ENCODE assay signal across 17 cellular contexts in genomic region chr21:41393876-41394465, GRCh38. TPM values are rescaled to one million over a fixed set of nuclear protein-coding genes. Genes with fewer than 3 reads are reported as not detected.
DNase-seq lines count a peak whose midpoint lies in the region; ATAC-seq, FAIRE-seq and TF ChIP-seq lines count a peak whose summit lies in the region.
"Had no signal": no experiment of that assay in that cellular context is flagged by ENCODE, and none has a peak within 500 bp of the region (broad histone marks: within the 10 kb centered on the region; RNA-seq: fewer than 3 reads in every experiment).

No MANE protein-coding gene starts in this region.

- no peaks in the 10 kb centered on the region for H3K9me3 Mint-ChIP-seq in activated naive CD8-positive, alpha-beta T cell (ENCODE audit: low read depth)
- H3K9me3 Mint-ChIP-seq in activated naive CD8-positive, alpha-beta T cell treated with anti-CD3 and anti-CD28 coated beads for 36 hours, result no peaks in the 10 kb centered on the region
- peaks cover 6% of the 10 kb centered on the region for H3K9me3 Mint-ChIP-seq in astrocyte (ENCODE audit: unreplicated experiment)
- H3K9me3 Mint-ChIP-seq in naive thymus-derived CD4-positive, alpha-beta T cell, result no peaks in the 10 kb centered on the region
- H3K9me3 Mint-ChIP-seq: CD4-positive, alpha-beta T cell had no signal

- H3K4me3 Mint-ChIP-seq in activated naive CD8-positive, alpha-beta T cell, result no peak overlapping the region
- H3K4me3 Mint-ChIP-seq in activated naive CD8-positive, alpha-beta T cell treated with anti-CD3 and anti-CD28 coated beads for 36 hours, result no peak overlapping the region
- H3K4me3 Mint-ChIP-seq in astrocyte (ENCODE audit: unreplicated experiment), result peak overlapping the region; percentile 27
- no peak overlapping the region for H3K4me3 Mint-ChIP-seq in naive thymus-derived CD4-positive, alpha-beta T cell
- H3K4me3 Mint-ChIP-seq: CD4-positive, alpha-beta T cell had no signal

- DNase-seq in activated naive CD8-positive, alpha-beta T cell treated with anti-CD3 and anti-CD28 coated beads for 36 hours, result no peak
- DNase-seq in astrocyte (ENCODE audit: low read depth), result no peak
- DNase-seq in naive thymus-derived CD4-positive, alpha-beta T cell, result no peak
- DNase-seq in vagina (ENCODE audit: extremely low spot score in 2 of 2), result peak; percentile 71 to 77
- no peak for DNase-seq in CD1c-positive myeloid dendritic cell (ENCODE audit: extremely low spot score)
- DNase-seq in DMS79 treated with DMSO at 0.1 percent for 48 hours (lab: John Stamatoyannopoulos, UW), result no peak
- DNase-seq: ACHN; CD4-positive, alpha-beta T cell; EL; GM23248; NCI-H1105; NCI-H2081; Peyer's patch had no signal

- H3K9me3 ChIP-seq in astrocyte (ENCODE audit: insufficient read depth, low read depth, low read length) (peaks cover 7% of the 10 kb centered on the region), vagina (no peaks in the 10 kb centered on the region)
- no peaks in the 10 kb centered on the region for H3K9me3 ChIP-seq in naive thymus-derived CD4-positive, alpha-beta T cell (ENCODE audit: control insufficient read depth in 2 of 3, low read length in 3 of 3)
- H3K9me3 ChIP-seq: Peyer's patch, SJSA1 had no signal

- no peaks in the 10 kb centered on the region for H3K4me1 Mint-ChIP-seq in activated naive CD8-positive, alpha-beta T cell (ENCODE audit: low read depth)
- H3K4me1 Mint-ChIP-seq in activated naive CD8-positive, alpha-beta T cell treated with anti-CD3 and anti-CD28 coated beads for 36 hours, result no peaks in the 10 kb centered on the region
- peaks cover 5% of the 10 kb centered on the region for H3K4me1 Mint-ChIP-seq in astrocyte (ENCODE audit: low read depth, unreplicated experiment)
- H3K4me1 Mint-ChIP-seq in naive thymus-derived CD4-positive, alpha-beta T cell, result peaks cover 0 to 10% (median 0%) of the 10 kb centered on the region in 7 donors

- POLR2A ChIA-PET in naive thymus-derived CD4-positive, alpha-beta T cell (lab: Charles Lee), result no interaction called here

- peak overlapping the region; percentile 37 for H3K27ac Mint-ChIP-seq in activated naive CD8-positive, alpha-beta T cell
- H3K27ac Mint-ChIP-seq in activated naive CD8-positive, alpha-beta T cell treated with anti-CD3 and anti-CD28 coated beads for 36 hours, result no peak overlapping the region
- no peak overlapping the region for H3K27ac Mint-ChIP-seq in astrocyte (ENCODE audit: unreplicated experiment)
- peak overlapping the region in 6 of 9 donors; percentile 3 to 67 (median 40) for H3K27ac Mint-ChIP-seq in naive thymus-derived CD4-positive, alpha-beta T cell
- H3K27ac Mint-ChIP-seq: CD4-positive, alpha-beta T cell had no signal

- TF ChIP-seq POLR2A in vagina (IDR thresholded peaks at IDR 0.05), result no peak

- no peak for TF ChIP-seq CTCF in astrocyte (IDR thresholded peaks at IDR 0.05; ENCODE audit: insufficient read depth, low read depth, low read length)
- no peak for TF ChIP-seq CTCF in vagina (IDR thresholded peaks at IDR 0.05)

- no peak overlapping the region for H2AFZ ChIP-seq in astrocyte (ENCODE audit: low read depth, low read length)
- H2AFZ ChIP-seq: GM23248 had no signal

- CTCF ChIA-PET in naive thymus-derived CD4-positive, alpha-beta T cell (lab: Charles Lee), result no interaction called here

- H3K79me2 ChIP-seq in astrocyte (ENCODE audit: insufficient read depth, low read length), result no peaks in the 10 kb centered on the region

- no peak overlapping the region for H3K4me2 ChIP-seq in astrocyte (ENCODE audit: low read length)

- H3K27me3 ChIP-seq in astrocyte (ENCODE audit: insufficient read depth, low read length), result peaks cover 11% of the 10 kb centered on the region
- H3K27me3 ChIP-seq in naive thymus-derived CD4-positive, alpha-beta T cell (ENCODE audit: control insufficient read depth in 2 of 2, insufficient read depth in 2 of 2, low read length in 2 of 2), result no peaks in the 10 kb centered on the region
- no peaks in the 10 kb centered on the region for H3K27me3 ChIP-seq in vagina
- H3K27me3 ChIP-seq: Peyer's patch had no signal

- H3K27ac ChIP-seq in astrocyte (ENCODE audit: low read depth, low read length) (no peak overlapping the region), vagina (no peak overlapping the region)
- H3K27ac ChIP-seq in naive thymus-derived CD4-positive, alpha-beta T cell (ENCODE audit: low read depth, low read length), result no peak overlapping the region
- H3K27ac ChIP-seq: GM23248, Peyer's patch, SJSA1 had no signal

- H3K9ac ChIP-seq in astrocyte (ENCODE audit: low read length), result no peak overlapping the region
- H3K9ac ChIP-seq: GM23248 had no signal

- no peaks in the 10 kb centered on the region for H3K27me3 Mint-ChIP-seq in activated naive CD8-positive, alpha-beta T cell
- no peaks in the 10 kb centered on the region for H3K27me3 Mint-ChIP-seq in activated naive CD8-positive, alpha-beta T cell treated with anti-CD3 and anti-CD28 coated beads for 36 hours
- H3K27me3 Mint-ChIP-seq in astrocyte (ENCODE audit: low read depth, unreplicated experiment), result peaks cover 18% of the 10 kb centered on the region
- H3K27me3 Mint-ChIP-seq in naive thymus-derived CD4-positive, alpha-beta T cell, result no peaks in the 10 kb centered on the region
- H3K27me3 Mint-ChIP-seq: CD4-positive, alpha-beta T cell had no signal

- FAIRE-seq in astrocyte (lab: Jason Lieb, UNC), result no peak
- FAIRE-seq: GM12891, K562 had no signal

- ATAC-seq in naive thymus-derived CD4-positive, alpha-beta T cell, result no peak
- ATAC-seq: K562 had no signal

- H3K36me3 Mint-ChIP-seq in activated naive CD8-positive, alpha-beta T cell, result peaks cover 12% of the 10 kb centered on the region
- H3K36me3 Mint-ChIP-seq in activated naive CD8-positive, alpha-beta T cell treated with anti-CD3 and anti-CD28 coated beads for 36 hours, result no peaks in the 10 kb centered on the region
- peaks cover 23% of the 10 kb centered on the region for H3K36me3 Mint-ChIP-seq in astrocyte (ENCODE audit: low read depth, unreplicated experiment)
- peaks cover 19 to 72% (median 47%) of the 10 kb centered on the region in 5 donors for H3K36me3 Mint-ChIP-seq in naive thymus-derived CD4-positive, alpha-beta T cell

- H3K4me3 ChIP-seq in astrocyte (ENCODE audit: insufficient read depth, low read depth, low read length) (no peak overlapping the region), vagina (no peak overlapping the region)
- no peak overlapping the region for H3K4me3 ChIP-seq in naive thymus-derived CD4-positive, alpha-beta T cell (ENCODE audit: low read length)
- H3K4me3 ChIP-seq: GM23248, K562, Peyer's patch, SJSA1 had no signal

- no peaks in the 10 kb centered on the region for H3K36me3 ChIP-seq in astrocyte (ENCODE audit: insufficient read depth, low read length)
- H3K36me3 ChIP-seq in naive thymus-derived CD4-positive, alpha-beta T cell (ENCODE audit: control insufficient read depth in 2 of 3, insufficient read depth in 3 of 3, low read length in 3 of 3), result peaks cover 19 to 83% (median 30%) of the 10 kb centered on the region in 3 experiments
- peaks cover 0 to 6% of the 10 kb centered on the region in 2 donors for H3K36me3 ChIP-seq in vagina
- H3K36me3 ChIP-seq: SJSA1 had no signal

- H3K4me1 ChIP-seq in astrocyte (ENCODE audit: insufficient read depth, low read length) (no peaks in the 10 kb centered on the region), vagina (no peaks in the 10 kb centered on the region)
- no peaks in the 10 kb centered on the region for H3K4me1 ChIP-seq in naive thymus-derived CD4-positive, alpha-beta T cell (ENCODE audit: control insufficient read depth in 2 of 2, insufficient read depth in 2 of 2, low read length in 2 of 2)
- H3K4me1 ChIP-seq: SJSA1 had no signal

- intact Hi-C loops in naive thymus-derived CD4-positive, alpha-beta T cell (cut with micrococcal nuclease), result no loop called here
- intact Hi-C loops in vagina (cut with DNase I), result no loop called here

- no peaks in the 10 kb centered on the region for H4K20me1 ChIP-seq in astrocyte (ENCODE audit: insufficient read depth, low read length)

RNA-seq across cellular contexts. Expression of gene MX1, which starts 32.1 kb away (rescaled TPM):
- 100 to 1,000 TPM; 108 to 109 TPM for total RNA-seq in activated naive CD8-positive, alpha-beta T cell treated with anti-CD3 and anti-CD28 coated beads for 36 hours
- total RNA-seq in astrocyte, result 420 and 434 TPM in 2 replicates
- total RNA-seq in naive thymus-derived CD4-positive, alpha-beta T cell, result 100 to 1,000 TPM in 1 of 5 experiments, 10 to 100 TPM in 4; 67.6 to 384 (median 74.5) TPM
- polyA plus RNA-seq in naive thymus-derived CD4-positive, alpha-beta T cell, result 10 to 100 TPM; 50.2 to 79.8 TPM
- 16.7 TPM for total RNA-seq in vagina

RNA-seq across cellular contexts. Expression of gene MX2, which starts 32.1 kb away (rescaled TPM):
- total RNA-seq in activated naive CD8-positive, alpha-beta T cell treated with anti-CD3 and anti-CD28 coated beads for 36 hours, result 10 to 100 TPM; 30.2 to 31.3 TPM
- 8.6 and 13.8 TPM in 2 replicates for total RNA-seq in astrocyte
- 100 to 1,000 TPM in 3 of 5 experiments, 10 to 100 TPM in 2; 84.8 to 116 (median 100) TPM for total RNA-seq in naive thymus-derived CD4-positive, alpha-beta T cell
- 10 to 100 TPM; 46.7 to 49.5 TPM for polyA plus RNA-seq in naive thymus-derived CD4-positive, alpha-beta T cell
- total RNA-seq in vagina, result 13.5 TPM
- total RNA-seq: SJSA1 had no signal

Comparison
In these comparisons a context has a peak if more than half of its experiments do, and no peak if none do; other contexts are left out.
1. H3K27ac Mint-ChIP-seq: peak in activated naive CD8-positive, alpha-beta T cell (single experiment) and naive thymus-derived CD4-positive, alpha-beta T cell (6 of 9); none in activated naive CD8-positive, alpha-beta T cell treated with anti-CD3 and anti-CD28 coated beads for 36 hours (single experiment) and astrocyte (single experiment).
2. DNase-seq: peak in vagina (2 of 2); none in activated naive CD8-positive, alpha-beta T cell treated with anti-CD3 and anti-CD28 coated beads for 36 hours (single experiment), astrocyte (single experiment), naive thymus-derived CD4-positive, alpha-beta T cell (0 of 9), CD1c-positive myeloid dendritic cell (single experiment) and DMS79 treated with DMSO at 0.1 percent for 48 hours (single experiment).